ENCODE assay signal across 9 cellular contexts in the genomic region with DNA sequence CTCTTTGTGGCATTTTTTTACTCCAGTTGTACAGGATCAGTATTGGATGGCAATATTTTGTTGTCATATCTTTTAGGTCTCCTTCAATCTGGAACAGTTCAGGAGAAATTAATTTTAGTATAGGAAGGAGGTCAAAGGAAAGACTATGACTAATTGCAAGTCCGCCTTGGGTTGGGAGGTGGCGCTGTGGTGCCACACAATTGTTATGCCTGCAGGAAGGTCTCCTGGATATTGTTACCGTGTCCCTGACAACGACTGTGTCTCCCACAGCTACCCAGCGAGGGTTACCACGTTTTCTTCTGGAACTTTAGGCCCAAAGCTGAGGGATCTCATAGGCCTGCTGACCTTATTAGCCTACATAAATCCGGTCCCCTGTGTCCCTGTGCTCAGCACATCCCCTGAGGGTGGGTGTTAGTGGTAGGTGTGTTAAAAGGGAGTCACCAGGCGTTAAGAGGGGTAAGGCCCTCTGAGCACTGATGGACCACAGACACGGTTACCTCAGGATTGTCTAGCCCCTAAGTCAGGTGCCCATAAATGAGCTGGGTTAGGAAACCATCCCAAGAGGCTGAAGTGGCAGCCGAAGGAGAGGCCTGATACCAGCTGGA. TPM values are rescaled to one million over a fixed set of nuclear protein-coding genes. Genes with fewer than 3 reads are reported as not detected.
DNase-seq lines count a peak whose midpoint lies in the region; ATAC-seq and TF ChIP-seq lines count a peak whose summit lies in the region.
"Had no signal": no experiment of that assay in that cellular context is flagged by ENCODE, and none has a peak within 500 bp of the region (broad histone marks: within the 10 kb centered on the region; RNA-seq: fewer than 3 reads in every experiment).

No MANE protein-coding gene starts in this region.

- H4K20me1 ChIP-seq in Loucy (ENCODE audit: insufficient read depth, low read length, poor library complexity, severe bottlenecking), result no peaks in the 10 kb centered on the region

- no peaks in the 10 kb centered on the region for H3K4me1 ChIP-seq in CD4-positive, CD25-positive, alpha-beta regulatory T cell (ENCODE audit: control insufficient read depth, insufficient read depth, low read length, poor library complexity, severe bottlenecking)
- H3K4me1 ChIP-seq in Loucy (ENCODE audit: insufficient read depth, low read length, poor library complexity, severe bottlenecking), result no peaks in the 10 kb centered on the region
- peaks cover 0 to 38% (median 17%) of the 10 kb centered on the region in 12 donors for H3K4me1 ChIP-seq in heart left ventricle

- peak overlapping the region; percentile 83 for H2AFZ ChIP-seq in Loucy (ENCODE audit: low read length)

- no peaks in the 10 kb centered on the region for H3K9me2 ChIP-seq in Loucy (replicated peaks; ENCODE audit: low read depth, low read length)

- intact Hi-C loops in heart left ventricle (cut with DNase I), result loop anchor here (1.0 to 10.0 kb wide), 20 partner anchors 110 to 985 kb away; partner anchors contain the start of gene TIPARP (in 2 of the 10)

- DNase-seq in CD4-positive, CD25-positive, alpha-beta regulatory T cell, result peak; percentile 11 to 61 (median 31)
- peak; percentile 77 to 80 for DNase-seq in SHP77 (lab: John Stamatoyannopoulos, UW)
- DNase-seq in activated naive CD4-positive, alpha-beta T cell treated with anti-CD3 and anti-CD28 coated beads, Interleukin-2, amount 10 ng/mL, durations not matched to agents 7 days and 5 days, result peak; percentile 72
- DNase-seq in heart left ventricle, result peak; percentile 52 to 76 (median 69)
- peak; percentile 58 for DNase-seq in putamen (ENCODE audit: low spot score)

- TF ChIP-seq CTCF in Loucy (conservative IDR thresholded peaks at IDR 0.05; ENCODE audit: low read length) (peak; percentile 93), heart left ventricle (IDR thresholded peaks at IDR 0.05) (peak; percentile 53 to 79 (median 74))

- no peaks in the 10 kb centered on the region for H3F3A ChIP-seq in Loucy (ENCODE audit: low read depth)

- no peak overlapping the region for H3K4me3 Mint-ChIP-seq in CD4-positive, CD25-positive, alpha-beta regulatory T cell
- H3K4me3 Mint-ChIP-seq in activated naive CD4-positive, alpha-beta T cell treated with anti-CD3 and anti-CD28 coated beads, Interleukin-2, amount 10 ng/mL, durations not matched to agents 7 days and 5 days, result no peak overlapping the region
- H3K4me3 Mint-ChIP-seq: IgD-negative memory B cell had no signal

- H3K36me3 Mint-ChIP-seq in CD4-positive, CD25-positive, alpha-beta regulatory T cell, result no peaks in the 10 kb centered on the region
- H3K36me3 Mint-ChIP-seq in activated naive CD4-positive, alpha-beta T cell treated with anti-CD3 and anti-CD28 coated beads, Interleukin-2, amount 10 ng/mL, durations not matched to agents 7 days and 5 days, result no peaks in the 10 kb centered on the region

- H3K4me1 Mint-ChIP-seq in CD4-positive, CD25-positive, alpha-beta regulatory T cell, result no peaks in the 10 kb centered on the region
- H3K4me1 Mint-ChIP-seq in activated naive CD4-positive, alpha-beta T cell treated with anti-CD3 and anti-CD28 coated beads, Interleukin-2, amount 10 ng/mL, durations not matched to agents 7 days and 5 days, result peaks cover 4% of the 10 kb centered on the region

- H3K27ac Mint-ChIP-seq in CD4-positive, CD25-positive, alpha-beta regulatory T cell, result no peak overlapping the region
- no peak overlapping the region for H3K27ac Mint-ChIP-seq in activated naive CD4-positive, alpha-beta T cell treated with anti-CD3 and anti-CD28 coated beads, Interleukin-2, amount 10 ng/mL, durations not matched to agents 7 days and 5 days
- H3K27ac Mint-ChIP-seq: IgD-negative memory B cell had no signal

- H3K27me3 Mint-ChIP-seq in CD4-positive, CD25-positive, alpha-beta regulatory T cell, result peaks cover 8% of the 10 kb centered on the region
- peaks cover 9% of the 10 kb centered on the region for H3K27me3 Mint-ChIP-seq in activated naive CD4-positive, alpha-beta T cell treated with anti-CD3 and anti-CD28 coated beads, Interleukin-2, amount 10 ng/mL, durations not matched to agents 7 days and 5 days

- no peak overlapping the region for H3K4me3 ChIP-seq in CD4-positive, CD25-positive, alpha-beta regulatory T cell (ENCODE audit: low read depth, low read length)
- H3K4me3 ChIP-seq in Loucy (ENCODE audit: low read length, poor library complexity, severe bottlenecking) (no peak overlapping the region), heart left ventricle (no peak overlapping the region)

- no peaks in the 10 kb centered on the region for H3K79me2 ChIP-seq in Loucy (ENCODE audit: insufficient read depth, low read length)

- no peak for TF ChIP-seq POLR2A in heart left ventricle (IDR thresholded peaks at IDR 0.05)

- H3K27me3 ChIP-seq in CD4-positive, CD25-positive, alpha-beta regulatory T cell (ENCODE audit: control insufficient read depth, insufficient read depth, low read length), result no peaks in the 10 kb centered on the region
- H3K27me3 ChIP-seq in Loucy (ENCODE audit: insufficient read depth, low read length, poor library complexity, severe bottlenecking), result no peaks in the 10 kb centered on the region
- H3K27me3 ChIP-seq in heart left ventricle, result no peaks in the 10 kb centered on the region

- peaks cover 0 to 4% (median 0%) of the 10 kb centered on the region in 7 donors for H3K9me3 Mint-ChIP-seq in CD4-positive, CD25-positive, alpha-beta regulatory T cell
- peaks cover 2% of the 10 kb centered on the region for H3K9me3 Mint-ChIP-seq in activated naive CD4-positive, alpha-beta T cell treated with anti-CD3 and anti-CD28 coated beads, Interleukin-2, amount 10 ng/mL, durations not matched to agents 7 days and 5 days

- no peak overlapping the region for H3K27ac ChIP-seq in CD4-positive, CD25-positive, alpha-beta regulatory T cell (ENCODE audit: insufficient read depth, low read length, poor library complexity, severe bottlenecking)
- peak overlapping the region in 1 of 12 donors; percentile 73 for H3K27ac ChIP-seq in heart left ventricle

- no peak overlapping the region for H3K4me2 ChIP-seq in Loucy (ENCODE audit: low read depth, low read length, poor library complexity, severe bottlenecking)

- no peak for ATAC-seq in CD4-positive, CD25-positive, alpha-beta regulatory T cell (ENCODE audit: low read depth in 2 of 2)
- ATAC-seq in GM19455 (IDR thresholded peaks at IDR 0.05; ENCODE audit: unreplicated experiment) (peak; percentile 56), heart left ventricle (peak; percentile 40 to 87 (median 79)), GM21381 (IDR thresholded peaks at IDR 0.05; ENCODE audit: unreplicated experiment) (no peak)

- WGBS in heart left ventricle, 4 donors, result 34 to 38% (median 36%) methylated on average over 10 of the region's 10 CpGs

- CTCF ChIA-PET in activated naive CD4-positive, alpha-beta T cell treated with anti-CD3 and anti-CD28 coated beads, Interleukin-2, amount 10 ng/mL, durations not matched to agents 7 days and 5 days (lab: Charles Lee), result interaction anchor here (0.5 to 9.8 kb wide), 28 partner anchors 9 to 983 kb away, joined by 3 to 121 read pairs (median 4); no protein-coding TSS in a partner anchor

- H3K36me3 ChIP-seq in CD4-positive, CD25-positive, alpha-beta regulatory T cell (ENCODE audit: control insufficient read depth, insufficient read depth, low read length), result no peaks in the 10 kb centered on the region
- H3K36me3 ChIP-seq in Loucy (ENCODE audit: insufficient read depth, low read length) (no peaks in the 10 kb centered on the region), heart left ventricle (no peaks in the 10 kb centered on the region)

- H3K9me3 ChIP-seq in CD4-positive, CD25-positive, alpha-beta regulatory T cell (ENCODE audit: control insufficient read depth in 2 of 2, low read length in 2 of 2), result no peaks in the 10 kb centered on the region
- H3K9me3 ChIP-seq in Loucy (ENCODE audit: insufficient read depth, low read depth, low read length) (no peaks in the 10 kb centered on the region), heart left ventricle (no peaks in the 10 kb centered on the region)

- H3K9ac ChIP-seq in Loucy (ENCODE audit: low read depth, low read length, poor library complexity, severe bottlenecking), result no peak overlapping the region

RNA-seq across cellular contexts. Expression of gene KCNAB1, which starts 31.5 kb away (rescaled TPM):
- 0.17 TPM for total RNA-seq in CD4-positive, CD25-positive, alpha-beta regulatory T cell
- under 1 TPM; 0.08 to 0.26 (median 0.18) TPM for polyA plus RNA-seq in CD4-positive, CD25-positive, alpha-beta regulatory T cell
- 1 to 10 TPM; 1.8 to 3.5 (median 2.6) TPM for total RNA-seq in heart left ventricle
- 1 to 10 TPM; 1.1 to 2.0 TPM for polyA plus RNA-seq in heart left ventricle

Comparison
In these comparisons a context has a peak if more than half of its experiments do, and no peak if none do; other contexts are left out.
1. ATAC-seq: peak in GM19455 (single experiment) and heart left ventricle (4 of 4); none in CD4-positive, CD25-positive, alpha-beta regulatory T cell (0 of 2) and GM21381 (single experiment).
2. Peak in every context shown above with its lines, with median percentiles within 50 percentile points of each other: DNase-seq.